In the genomic region with DNA sequence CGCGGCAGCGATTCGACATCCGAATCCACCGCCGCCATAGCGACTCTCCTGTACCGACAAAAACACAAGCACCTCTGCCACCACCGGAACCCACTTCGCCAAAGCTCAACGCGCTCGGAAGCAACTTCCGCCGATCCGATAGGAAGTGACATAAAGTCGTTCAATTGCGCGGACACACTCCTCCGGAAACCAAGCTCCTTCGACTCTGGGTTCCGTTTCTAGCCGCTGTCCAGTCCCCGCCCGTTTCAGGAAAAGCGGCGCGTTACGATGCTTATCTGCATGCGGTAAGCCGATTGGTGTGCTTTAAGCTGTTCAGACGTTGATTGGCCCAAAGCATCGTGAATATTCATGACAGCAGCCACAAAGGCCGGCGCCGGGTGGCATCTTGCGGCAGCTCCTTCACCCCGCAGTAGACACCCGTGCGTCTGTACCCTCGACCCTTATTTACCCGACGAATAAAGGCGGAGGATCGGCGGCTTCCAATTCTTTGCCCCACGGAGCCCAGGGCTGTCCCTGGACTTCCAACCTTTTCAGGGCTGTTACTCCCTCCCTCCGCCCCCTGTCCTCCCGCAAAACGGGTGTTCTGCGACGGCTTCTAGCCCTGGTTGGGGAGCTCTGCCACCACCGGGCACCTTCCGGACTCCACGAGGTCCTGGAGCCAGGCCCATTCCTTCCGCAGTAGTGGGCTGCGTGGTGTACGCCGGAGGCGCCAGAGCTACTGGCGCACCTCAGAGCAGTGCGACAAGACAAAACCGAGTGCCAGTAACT, we compare ENCODE assay signal across 1 cellular context.
TF ChIP-seq lines count a peak whose summit lies in the region.

A gene with protein sequence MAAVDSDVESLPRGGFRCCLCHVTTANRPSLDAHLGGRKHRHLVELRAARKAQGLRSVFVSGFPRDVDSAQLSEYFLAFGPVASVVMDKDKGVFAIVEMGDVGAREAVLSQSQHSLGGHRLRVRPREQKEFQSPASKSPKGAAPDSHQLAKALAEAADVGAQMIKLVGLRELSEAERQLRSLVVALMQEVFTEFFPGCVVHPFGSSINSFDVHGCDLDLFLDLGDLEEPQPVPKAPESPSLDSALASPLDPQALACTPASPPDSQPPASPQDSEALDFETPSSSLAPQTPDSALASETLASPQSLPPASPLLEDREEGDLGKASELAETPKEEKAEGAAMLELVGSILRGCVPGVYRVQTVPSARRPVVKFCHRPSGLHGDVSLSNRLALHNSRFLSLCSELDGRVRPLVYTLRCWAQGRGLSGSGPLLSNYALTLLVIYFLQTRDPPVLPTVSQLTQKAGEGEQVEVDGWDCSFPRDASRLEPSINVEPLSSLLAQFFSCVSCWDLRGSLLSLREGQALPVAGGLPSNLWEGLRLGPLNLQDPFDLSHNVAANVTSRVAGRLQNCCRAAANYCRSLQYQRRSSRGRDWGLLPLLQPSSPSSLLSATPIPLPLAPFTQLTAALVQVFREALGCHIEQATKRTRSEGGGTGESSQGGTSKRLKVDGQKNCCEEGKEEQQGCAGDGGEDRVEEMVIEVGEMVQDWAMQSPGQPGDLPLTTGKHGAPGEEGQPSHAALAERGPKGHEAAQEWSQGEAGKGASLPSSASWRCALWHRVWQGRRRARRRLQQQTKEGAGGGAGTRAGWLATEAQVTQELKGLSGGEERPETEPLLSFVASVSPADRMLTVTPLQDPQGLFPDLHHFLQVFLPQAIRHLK (minus strand): TSS at position 76 of the 768 bp plus-strand sequence. CDS start 38 bp downstream, at position 38.

TF ChIP-seq in HepG2, 621 proteins besides CTCF, POLR2A, EP300 and RAD21 (continued from another document and continues in another):
- TF ChIP-seq, protein P1, sequence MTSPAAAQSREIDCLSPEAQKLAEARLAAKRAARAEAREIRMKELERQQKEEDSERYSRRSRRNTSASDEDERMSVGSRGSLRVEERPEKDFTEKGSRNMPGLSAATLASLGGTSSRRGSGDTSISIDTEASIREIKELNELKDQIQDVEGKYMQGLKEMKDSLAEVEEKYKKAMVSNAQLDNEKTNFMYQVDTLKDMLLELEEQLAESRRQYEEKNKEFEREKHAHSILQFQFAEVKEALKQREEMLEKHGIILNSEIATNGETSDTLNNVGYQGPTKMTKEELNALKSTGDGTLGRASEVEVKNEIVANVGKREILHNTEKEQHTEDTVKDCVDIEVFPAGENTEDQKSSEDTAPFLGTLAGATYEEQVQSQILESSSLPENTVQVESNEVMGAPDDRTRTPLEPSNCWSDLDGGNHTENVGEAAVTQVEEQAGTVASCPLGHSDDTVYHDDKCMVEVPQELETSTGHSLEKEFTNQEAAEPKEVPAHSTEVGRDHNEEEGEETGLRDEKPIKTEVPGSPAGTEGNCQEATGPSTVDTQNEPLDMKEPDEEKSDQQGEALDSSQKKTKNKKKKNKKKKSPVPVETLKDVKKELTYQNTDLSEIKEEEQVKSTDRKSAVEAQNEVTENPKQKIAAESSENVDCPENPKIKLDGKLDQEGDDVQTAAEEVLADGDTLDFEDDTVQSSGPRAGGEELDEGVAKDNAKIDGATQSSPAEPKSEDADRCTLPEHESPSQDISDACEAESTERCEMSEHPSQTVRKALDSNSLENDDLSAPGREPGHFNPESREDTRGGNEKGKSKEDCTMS (CRISPR knock-in tag; conservative IDR thresholded peaks at IDR 0.05): no peak
- TF ChIP-seq, protein P2, sequence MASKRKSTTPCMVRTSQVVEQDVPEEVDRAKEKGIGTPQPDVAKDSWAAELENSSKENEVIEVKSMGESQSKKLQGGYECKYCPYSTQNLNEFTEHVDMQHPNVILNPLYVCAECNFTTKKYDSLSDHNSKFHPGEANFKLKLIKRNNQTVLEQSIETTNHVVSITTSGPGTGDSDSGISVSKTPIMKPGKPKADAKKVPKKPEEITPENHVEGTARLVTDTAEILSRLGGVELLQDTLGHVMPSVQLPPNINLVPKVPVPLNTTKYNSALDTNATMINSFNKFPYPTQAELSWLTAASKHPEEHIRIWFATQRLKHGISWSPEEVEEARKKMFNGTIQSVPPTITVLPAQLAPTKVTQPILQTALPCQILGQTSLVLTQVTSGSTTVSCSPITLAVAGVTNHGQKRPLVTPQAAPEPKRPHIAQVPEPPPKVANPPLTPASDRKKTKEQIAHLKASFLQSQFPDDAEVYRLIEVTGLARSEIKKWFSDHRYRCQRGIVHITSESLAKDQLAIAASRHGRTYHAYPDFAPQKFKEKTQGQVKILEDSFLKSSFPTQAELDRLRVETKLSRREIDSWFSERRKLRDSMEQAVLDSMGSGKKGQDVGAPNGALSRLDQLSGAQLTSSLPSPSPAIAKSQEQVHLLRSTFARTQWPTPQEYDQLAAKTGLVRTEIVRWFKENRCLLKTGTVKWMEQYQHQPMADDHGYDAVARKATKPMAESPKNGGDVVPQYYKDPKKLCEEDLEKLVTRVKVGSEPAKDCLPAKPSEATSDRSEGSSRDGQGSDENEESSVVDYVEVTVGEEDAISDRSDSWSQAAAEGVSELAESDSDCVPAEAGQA (IDR thresholded peaks at IDR 0.05; ENCODE audit: low read depth): peak; percentile 94
- TF ChIP-seq, protein P2 (CRISPR knock-in tag; IDR thresholded peaks at IDR 0.05; ENCODE audit: borderline replicate concordance): no peak
- TF ChIP-seq, protein P3, sequence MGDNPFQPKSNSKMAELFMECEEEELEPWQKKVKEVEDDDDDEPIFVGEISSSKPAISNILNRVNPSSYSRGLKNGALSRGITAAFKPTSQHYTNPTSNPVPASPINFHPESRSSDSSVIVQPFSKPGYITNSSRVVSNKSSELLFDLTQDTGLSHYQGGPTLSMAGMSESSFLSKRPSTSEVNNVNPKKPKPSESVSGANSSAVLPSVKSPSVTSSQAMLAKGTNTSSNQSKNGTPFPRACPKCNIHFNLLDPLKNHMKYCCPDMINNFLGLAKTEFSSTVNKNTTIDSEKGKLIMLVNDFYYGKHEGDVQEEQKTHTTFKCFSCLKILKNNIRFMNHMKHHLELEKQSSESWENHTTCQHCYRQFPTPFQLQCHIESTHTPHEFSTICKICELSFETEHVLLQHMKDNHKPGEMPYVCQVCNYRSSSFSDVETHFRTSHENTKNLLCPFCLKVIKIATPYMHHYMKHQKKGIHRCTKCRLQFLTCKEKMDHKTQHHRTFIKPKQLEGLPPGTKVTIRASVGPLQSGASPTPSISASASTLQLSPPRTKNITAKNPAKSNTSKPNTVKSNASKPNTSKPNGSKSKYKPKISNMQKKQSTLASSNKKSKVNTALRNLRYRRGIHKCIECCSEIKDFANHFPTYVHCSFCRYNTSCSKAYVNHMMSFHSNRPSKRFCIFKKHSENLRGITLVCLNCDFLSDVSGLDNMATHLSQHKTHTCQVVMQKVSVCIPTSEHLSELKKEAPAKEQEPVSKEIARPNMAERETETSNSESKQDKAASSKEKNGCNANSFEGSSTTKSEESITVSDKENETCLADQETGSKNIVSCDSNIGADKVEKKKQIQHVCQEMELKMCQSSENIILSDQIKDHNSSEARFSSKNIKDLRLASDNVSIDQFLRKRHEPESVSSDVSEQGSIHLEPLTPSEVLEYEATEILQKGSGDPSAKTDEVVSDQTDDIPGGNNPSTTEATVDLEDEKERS (CRISPR knock-in tag; IDR thresholded peaks at IDR 0.05): no peak; the same call in 1 of the 2 replicates
- TF ChIP-seq ZNF367 (CRISPR knock-in tag; IDR thresholded peaks at IDR 0.05; ENCODE audit: borderline replicate concordance) (no peak), TOE1 (CRISPR knock-in tag; IDR thresholded peaks at IDR 0.05) (no peak), IKZF1 (IDR thresholded peaks at IDR 0.05) (no peak), KLF16 (CRISPR knock-in tag; IDR thresholded peaks at IDR 0.05) (peak in 1 of 2 experiments; percentile 81; a peak in 2 of 4 replicates), PHF21A (CRISPR knock-in tag; IDR thresholded peaks at IDR 0.05) (peak; percentile 74; the same call in 1 of the 2 replicates), CREB1 (IDR thresholded peaks at IDR 0.05) (peak; percentile 95), CREB1 (CRISPR knock-in tag; IDR thresholded peaks at IDR 0.05) (peak; percentile 99), ZSCAN12 (CRISPR knock-in tag; IDR thresholded peaks at IDR 0.05) (no peak), DNMT1 (CRISPR knock-in tag; IDR thresholded peaks at IDR 0.05) (0 out of 2 replicates have a peak, but pooled peaks have one; percentile 57), FOXA3 (CRISPR knock-in tag; IDR thresholded peaks at IDR 0.05) (peak; percentile 81), CAMTA2 (CRISPR knock-in tag; IDR thresholded peaks at IDR 0.05; ENCODE audit: borderline replicate concordance) (no peak), ZNF570 (CRISPR knock-in tag; IDR thresholded peaks at IDR 0.05; ENCODE audit: borderline replicate concordance) (no peak), PITX1 (CRISPR knock-in tag; IDR thresholded peaks at IDR 0.05) (peak; percentile 73; the same call in 1 of the 2 replicates), ZNF354B (CRISPR knock-in tag; IDR thresholded peaks at IDR 0.05) (0 out of 2 replicates have a peak, but pooled peaks have one; percentile 83), ZNF431 (CRISPR knock-in tag; IDR thresholded peaks at IDR 0.05; ENCODE audit: borderline replicate concordance, low read depth) (no peak; the same call in 1 of the 2 replicates), ZNF530 (CRISPR knock-in tag; IDR thresholded peaks at IDR 0.05; ENCODE audit: low read depth) (no peak), NRL (CRISPR knock-in tag; IDR thresholded peaks at IDR 0.05; ENCODE audit: borderline replicate concordance) (peak; percentile 1; the same call in 1 of the 2 replicates), NR3C1 (CRISPR knock-in tag; IDR thresholded peaks at IDR 0.05) (no peak), HNRNPLL (IDR thresholded peaks at IDR 0.05; ENCODE audit: low read depth, low read length, poor library complexity, severe bottlenecking) (peak; percentile 97), ZFP36L1 (CRISPR knock-in tag; IDR thresholded peaks at IDR 0.05) (peak; percentile 62; the same call in 1 of the 2 replicates), KAT7 (CRISPR knock-in tag; IDR thresholded peaks at IDR 0.05; ENCODE audit: borderline replicate concordance) (peak; percentile 89; the same call in 1 of the 2 replicates), GLI4 (CRISPR knock-in tag; IDR thresholded peaks at IDR 0.05; ENCODE audit: borderline replicate concordance) (no peak; the same call in 1 of the 2 replicates), ISX (CRISPR knock-in tag; conservative IDR thresholded peaks at IDR 0.05) (no peak), ZNF790 (CRISPR knock-in tag; IDR thresholded peaks at IDR 0.05; ENCODE audit: borderline replicate concordance) (no peak), EED (CRISPR knock-in tag; IDR thresholded peaks at IDR 0.05) (0 out of 2 replicates have a peak, but pooled peaks have one; percentile 20), ZNF343 (CRISPR knock-in tag; IDR thresholded peaks at IDR 0.05) (no peak; the same call in 1 of the 2 replicates), ZNF225 (CRISPR knock-in tag; IDR thresholded peaks at IDR 0.05) (no peak), RBM22 (optimal IDR thresholded peaks at IDR 0.05; ENCODE audit: low read length) (no peak), GABPA (IDR thresholded peaks at IDR 0.05; ENCODE audit: low read depth, low read length) (peak; percentile 98), GABPA (CRISPR knock-in tag; IDR thresholded peaks at IDR 0.05; ENCODE audit: low read depth) (peak; percentile 100), ZNF546 (CRISPR knock-in tag; conservative IDR thresholded peaks at IDR 0.05) (no peak), ZNF557 (CRISPR knock-in tag; IDR thresholded peaks at IDR 0.05) (no peak), ZNF775 (CRISPR knock-in tag; IDR thresholded peaks at IDR 0.05; ENCODE audit: borderline replicate concordance) (0 out of 2 replicates have a peak, but pooled peaks have one; percentile 23), ZNF598 (CRISPR knock-in tag; IDR thresholded peaks at IDR 0.05; ENCODE audit: borderline replicate concordance) (peak; percentile 78; the same call in 1 of the 2 replicates)
- TF ChIP-seq, protein P4, sequence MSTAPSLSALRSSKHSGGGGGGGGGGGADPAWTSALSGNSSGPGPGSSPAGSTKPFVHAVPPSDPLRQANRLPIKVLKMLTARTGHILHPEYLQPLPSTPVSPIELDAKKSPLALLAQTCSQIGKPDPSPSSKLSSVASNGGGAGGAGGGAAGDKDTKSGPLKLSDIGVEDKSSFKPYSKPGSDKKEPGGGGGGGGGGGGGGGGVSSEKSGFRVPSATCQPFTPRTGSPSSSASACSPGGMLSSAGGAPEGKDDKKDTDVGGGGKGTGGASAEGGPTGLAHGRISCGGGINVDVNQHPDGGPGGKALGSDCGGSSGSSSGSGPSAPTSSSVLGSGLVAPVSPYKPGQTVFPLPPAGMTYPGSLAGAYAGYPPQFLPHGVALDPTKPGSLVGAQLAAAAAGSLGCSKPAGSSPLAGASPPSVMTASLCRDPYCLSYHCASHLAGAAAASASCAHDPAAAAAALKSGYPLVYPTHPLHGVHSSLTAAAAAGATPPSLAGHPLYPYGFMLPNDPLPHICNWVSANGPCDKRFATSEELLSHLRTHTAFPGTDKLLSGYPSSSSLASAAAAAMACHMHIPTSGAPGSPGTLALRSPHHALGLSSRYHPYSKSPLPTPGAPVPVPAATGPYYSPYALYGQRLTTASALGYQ (CRISPR knock-in tag; IDR thresholded peaks at IDR 0.05): no peak
- TF ChIP-seq, protein P5, sequence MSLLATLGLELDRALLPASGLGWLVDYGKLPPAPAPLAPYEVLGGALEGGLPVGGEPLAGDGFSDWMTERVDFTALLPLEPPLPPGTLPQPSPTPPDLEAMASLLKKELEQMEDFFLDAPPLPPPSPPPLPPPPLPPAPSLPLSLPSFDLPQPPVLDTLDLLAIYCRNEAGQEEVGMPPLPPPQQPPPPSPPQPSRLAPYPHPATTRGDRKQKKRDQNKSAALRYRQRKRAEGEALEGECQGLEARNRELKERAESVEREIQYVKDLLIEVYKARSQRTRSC (CRISPR knock-in tag; IDR thresholded peaks at IDR 0.05; ENCODE audit: low read depth): no peak; the same call in 1 of the 2 replicates
